In genomic region chr12:112381421-112381897, GRCh38 we compare ENCODE assay signal across 8 cellular contexts. TPM values are rescaled to one million over a fixed set of nuclear protein-coding genes. Genes with fewer than 3 reads are reported as not detected.
DNase-seq lines count a peak whose midpoint lies in the region; ATAC-seq and TF ChIP-seq lines count a peak whose summit lies in the region.

No MANE protein-coding gene starts in this region.

- peaks cover 14 to 15% of the 10 kb centered on the region in 2 experiments for H3K4me1 Mint-ChIP-seq in H9
- H3K4me1 Mint-ChIP-seq in activated T-helper 1 cell treated with anti-CD3 and anti-CD28 coated beads, Interleukin-12 subunit alpha, Interleukin-12 subunit beta, Interleukin-2, Interleukin-4 antibody, amounts not matched to agents 30 ng/mL and 10 ng/mL and 1 ng/mL, durations not matched to agents 14 hours and 24 hours and 36 hours (ENCODE audit: low read depth) = peaks cover 22% of the 10 kb centered on the region

- H2AK5ac ChIP-seq in H9 (ENCODE audit: insufficient read length, low read length) = no peak overlapping the region

- H3K4me3 Mint-ChIP-seq in H9 = peak overlapping the region; percentile 95 to 99
- H3K4me3 Mint-ChIP-seq in activated T-helper 1 cell treated with anti-CD3 and anti-CD28 coated beads, Interleukin-12 subunit alpha, Interleukin-12 subunit beta, Interleukin-2, Interleukin-4 antibody, amounts not matched to agents 30 ng/mL and 10 ng/mL and 1 ng/mL, durations not matched to agents 14 hours and 24 hours and 36 hours = peak overlapping the region; percentile 95

- H2BK120ac ChIP-seq in H9 (ENCODE audit: low read depth, low read length, poor library complexity, severe bottlenecking) = no peak overlapping the region

- H3K4me2 ChIP-seq in H9 (ENCODE audit: insufficient read depth, insufficient read length, low read length) = peak overlapping the region; percentile 78

- H2BK15ac ChIP-seq in H9 (ENCODE audit: low read depth, low read length) = no peak overlapping the region

- H4K20me1 ChIP-seq in H9 (ENCODE audit: control insufficient read depth, insufficient read depth, insufficient read length) = no peaks in the 10 kb centered on the region

- in situ Hi-C loops in GM13976 (cut with MboI; ENCODE audit: low sequenced_read_pairs, unreplicated experiment) = loop anchor here (10.0 to 25.0 kb wide), 2 partner anchors 187 to 444 kb away; no protein-coding TSS in a partner anchor

- H3K9me3 Mint-ChIP-seq in H9 = peaks cover 0 to 2% of the 10 kb centered on the region in 2 experiments; a peak in 2 of 5 replicates
- H3K9me3 Mint-ChIP-seq in activated T-helper 1 cell treated with anti-CD3 and anti-CD28 coated beads, Interleukin-12 subunit alpha, Interleukin-12 subunit beta, Interleukin-2, Interleukin-4 antibody, amounts not matched to agents 30 ng/mL and 10 ng/mL and 1 ng/mL, durations not matched to agents 14 hours and 24 hours and 36 hours = no peaks in the 10 kb centered on the region

- H3K4me1 ChIP-seq in H9 (ENCODE audit: insufficient read depth, low read length) = no peaks in the 10 kb centered on the region

- peaks cover 0 to 4% (median 2%) of the 10 kb centered on the region in 3 experiments; a peak in 4 of 7 replicates for H3K36me3 Mint-ChIP-seq in H9 (ENCODE audit: insufficient read depth in 1 of 3, low read depth in 3 of 3)
- peaks cover 3% of the 10 kb centered on the region for H3K36me3 Mint-ChIP-seq in activated T-helper 1 cell treated with anti-CD3 and anti-CD28 coated beads, Interleukin-12 subunit alpha, Interleukin-12 subunit beta, Interleukin-2, Interleukin-4 antibody, amounts not matched to agents 30 ng/mL and 10 ng/mL and 1 ng/mL, durations not matched to agents 14 hours and 24 hours and 36 hours (ENCODE audit: low read depth)

- TF ChIP-seq CTCF in GM13976 (IDR thresholded peaks at IDR 0.05; ENCODE audit: borderline replicate concordance, control extremely low read depth, extremely low read depth, insufficient read depth, missing control alignments) (no peak), H9 (conservative IDR thresholded peaks at IDR 0.05) (no peak), fibroblast of the aortic adventitia (IDR thresholded peaks at IDR 0.05; ENCODE audit: insufficient read depth, low read length) (no peak), omental fat pad (IDR thresholded peaks at IDR 0.05) (no peak)

- WGBS in H9 (ENCODE audit: extremely low coverage, insufficient read length, low lambda C conversion rate) = no CpG with 5 or more reads among the region's 35 CpGs

- no peak overlapping the region for H2AFZ ChIP-seq in H9 (ENCODE audit: low read length)

- peak overlapping the region in 2 of 3 experiments; percentile 83 to 94; a peak in 5 of 7 replicates for H3K27ac Mint-ChIP-seq in H9
- H3K27ac Mint-ChIP-seq in activated T-helper 1 cell treated with anti-CD3 and anti-CD28 coated beads, Interleukin-12 subunit alpha, Interleukin-12 subunit beta, Interleukin-2, Interleukin-4 antibody, amounts not matched to agents 30 ng/mL and 10 ng/mL and 1 ng/mL, durations not matched to agents 14 hours and 24 hours and 36 hours = peak overlapping the region; percentile 88

- no peaks in the 10 kb centered on the region for H3K23me2 ChIP-seq in H9 (ENCODE audit: insufficient read length, low read depth, low read length, poor library complexity, severe bottlenecking)

- H3K23ac ChIP-seq in H9 (ENCODE audit: insufficient read length, low read depth, low read length) = no peak overlapping the region

- H3K4me3 ChIP-seq in fibroblast of the aortic adventitia (ENCODE audit: low read depth, low read length) = peak overlapping the region; percentile 78

- H3K9me3 ChIP-seq in H9 (ENCODE audit: control insufficient read depth, low read depth, low read length) = no peaks in the 10 kb centered on the region

- H3K79me1 ChIP-seq in H9 (ENCODE audit: insufficient read depth, low read depth, low read length, poor library complexity, severe bottlenecking) = peaks cover 5% of the 10 kb centered on the region

- peaks cover 7% of the 10 kb centered on the region; the same call in 1 of the 2 replicates for H3K79me2 ChIP-seq in H9 (ENCODE audit: insufficient read depth, low read length)

- H3K9ac ChIP-seq in H9 (ENCODE audit: extremely low read depth, insufficient read length, low read length) = peak overlapping the region; percentile 42

- H3K27me3 ChIP-seq in H9 (ENCODE audit: insufficient read depth, low read length) = no peaks in the 10 kb centered on the region

- no peak overlapping the region for H3K4ac ChIP-seq in H9 (ENCODE audit: low read depth, low read length)

- no peak overlapping the region for H3K56ac ChIP-seq in H9 (ENCODE audit: insufficient read length, low read depth, low read length)

- peak; percentile 80 for DNase-seq in GM13976 (ENCODE audit: low spot score)
- DNase-seq in H9 = peak; percentile 43
- DNase-seq in LoVo (ENCODE audit: low spot score) = peak; percentile 47
- peak; percentile 29 for DNase-seq in activated T-helper 1 cell treated with anti-CD3 and anti-CD28 coated beads, Interleukin-12 subunit alpha, Interleukin-12 subunit beta, Interleukin-2, Interleukin-4 antibody, amounts not matched to agents 30 ng/mL and 10 ng/mL and 1 ng/mL, durations not matched to agents 14 hours and 24 hours and 36 hours (ENCODE audit: low spot score)
- DNase-seq in fibroblast of the aortic adventitia (ENCODE audit: low read depth) = no peak
- DNase-seq in omental fat pad (ENCODE audit: low spot score) = no peak
- DNase-seq in DMS153 (lab: John Stamatoyannopoulos, UW) = no peak
- no peak for DNase-seq in SKM-1 (lab: John Stamatoyannopoulos, UW; ENCODE audit: unreplicated experiment)

- H4K91ac ChIP-seq in H9 (ENCODE audit: insufficient read length, low read depth, low read length) = no peak overlapping the region

- no peak overlapping the region for H2BK5ac ChIP-seq in H9 (ENCODE audit: insufficient read length, low read length)

- no peak overlapping the region for H3K14ac ChIP-seq in H9 (ENCODE audit: insufficient read depth, low read length)

- peak; percentile 15 for ATAC-seq in omental fat pad (ENCODE audit: low FRiP score)

- no peak overlapping the region for H2BK12ac ChIP-seq in H9 (ENCODE audit: insufficient read length, low read depth, low read length)

- H4K8ac ChIP-seq in H9 (replicated peaks; ENCODE audit: insufficient read length, low read depth, low read length) = no peak overlapping the region

- H3K18ac ChIP-seq in H9 (ENCODE audit: insufficient read length, low read depth, low read length) = no peak overlapping the region

- H4K5ac ChIP-seq in H9 (ENCODE audit: insufficient read length, low read depth, low read length) = no peak overlapping the region

- intact Hi-C loops in activated T-helper 1 cell treated with anti-CD3 and anti-CD28 coated beads, Interleukin-12 subunit alpha, Interleukin-12 subunit beta, Interleukin-2, Interleukin-4 antibody, amounts not matched to agents 30 ng/mL and 10 ng/mL and 1 ng/mL, durations not matched to agents 14 hours and 24 hours and 36 hours (cut with micrococcal nuclease) = loop anchor here (5.0 to 10.0 kb wide), 3 partner anchors 369 to 977 kb away; partner anchors contain the start of genes ACAD10, BRAP, ERP29 and SH2B3

- H3K27ac ChIP-seq in H9 (ENCODE audit: insufficient read length, low read depth, low read length) = no peak overlapping the region

- no peaks in the 10 kb centered on the region; the same call in 1 of the 2 replicates for H3K27me3 Mint-ChIP-seq in H9 (ENCODE audit: low read depth)
- no peaks in the 10 kb centered on the region for H3K27me3 Mint-ChIP-seq in activated T-helper 1 cell treated with anti-CD3 and anti-CD28 coated beads, Interleukin-12 subunit alpha, Interleukin-12 subunit beta, Interleukin-2, Interleukin-4 antibody, amounts not matched to agents 30 ng/mL and 10 ng/mL and 1 ng/mL, durations not matched to agents 14 hours and 24 hours and 36 hours (ENCODE audit: insufficient read depth)

- no peak overlapping the region for H3T11ph ChIP-seq in H9 (ENCODE audit: low read length)

- no peak overlapping the region for H2BK20ac ChIP-seq in H9 (ENCODE audit: low read depth, low read length, poor library complexity, severe bottlenecking)

RNA-seq across cellular contexts. Expression of gene HECTD4, which starts 0.8 kb away (rescaled TPM):
- total RNA-seq in H9 (2021) (24.9 and 30.0 TPM in 2 replicates), fibroblast of the aortic adventitia (ENCODE audit: low replicate concordance) (14.1 and 22.1 TPM in 2 replicates), omental fat pad (10 to 100 TPM; 26.6 to 47.1 (median 33.2) TPM)
- total RNA-seq in activated T-helper 1 cell treated with anti-CD3 and anti-CD28 coated beads, Interleukin-12 subunit alpha, Interleukin-12 subunit beta, Interleukin-2, Interleukin-4 antibody, amounts not matched to agents 30 ng/mL and 10 ng/mL and 1 ng/mL, durations not matched to agents 14 hours and 24 hours and 36 hours = 32.3 and 36.9 TPM in 2 replicates

RNA-seq across cellular contexts. Expression of gene RPL6, which starts 27.9 kb away (rescaled TPM):
- 1,918 and 1,921 TPM in 2 replicates for total RNA-seq in H9 (2021)
- 1,690 and 1,698 TPM in 2 replicates for total RNA-seq in activated T-helper 1 cell treated with anti-CD3 and anti-CD28 coated beads, Interleukin-12 subunit alpha, Interleukin-12 subunit beta, Interleukin-2, Interleukin-4 antibody, amounts not matched to agents 30 ng/mL and 10 ng/mL and 1 ng/mL, durations not matched to agents 14 hours and 24 hours and 36 hours
- total RNA-seq in fibroblast of the aortic adventitia (ENCODE audit: low replicate concordance) = 1,546 and 1,914 TPM in 2 replicates
- 1,000 to 10,000 TPM; 1,425 to 1,649 (median 1,557) TPM for total RNA-seq in omental fat pad

RNA-seq across cellular contexts. Expression of gene PTPN11, which starts 37.3 kb away (rescaled TPM):
- total RNA-seq in H9 (2021) (108 and 112 TPM in 2 replicates), fibroblast of the aortic adventitia (ENCODE audit: low replicate concordance) (112 and 133 TPM in 2 replicates), omental fat pad (100 to 1,000 TPM in 3 of 4 donors, 10 to 100 TPM in 1; 98.0 to 134 (median 122) TPM)
- 163 TPM in 2 replicates for total RNA-seq in activated T-helper 1 cell treated with anti-CD3 and anti-CD28 coated beads, Interleukin-12 subunit alpha, Interleukin-12 subunit beta, Interleukin-2, Interleukin-4 antibody, amounts not matched to agents 30 ng/mL and 10 ng/mL and 1 ng/mL, durations not matched to agents 14 hours and 24 hours and 36 hours

Comparison
In these comparisons a context has a peak if more than half of its experiments do, and no peak if none do; other contexts are left out.
1. DNase-seq: peak in GM13976 (single experiment), H9 (single experiment), LoVo (single experiment) and activated T-helper 1 cell treated with anti-CD3 and anti-CD28 coated beads, Interleukin-12 subunit alpha, Interleukin-12 subunit beta, Interleukin-2, Interleukin-4 antibody, amounts not matched to agents 30 ng/mL and 10 ng/mL and 1 ng/mL, durations not matched to agents 14 hours and 24 hours and 36 hours (single experiment); none in fibroblast of the aortic adventitia (single experiment), omental fat pad (single experiment), DMS153 (single experiment) and SKM-1 (single experiment).